Comparison of ENCODE assay signal across 10 cellular contexts in the genomic region with DNA sequence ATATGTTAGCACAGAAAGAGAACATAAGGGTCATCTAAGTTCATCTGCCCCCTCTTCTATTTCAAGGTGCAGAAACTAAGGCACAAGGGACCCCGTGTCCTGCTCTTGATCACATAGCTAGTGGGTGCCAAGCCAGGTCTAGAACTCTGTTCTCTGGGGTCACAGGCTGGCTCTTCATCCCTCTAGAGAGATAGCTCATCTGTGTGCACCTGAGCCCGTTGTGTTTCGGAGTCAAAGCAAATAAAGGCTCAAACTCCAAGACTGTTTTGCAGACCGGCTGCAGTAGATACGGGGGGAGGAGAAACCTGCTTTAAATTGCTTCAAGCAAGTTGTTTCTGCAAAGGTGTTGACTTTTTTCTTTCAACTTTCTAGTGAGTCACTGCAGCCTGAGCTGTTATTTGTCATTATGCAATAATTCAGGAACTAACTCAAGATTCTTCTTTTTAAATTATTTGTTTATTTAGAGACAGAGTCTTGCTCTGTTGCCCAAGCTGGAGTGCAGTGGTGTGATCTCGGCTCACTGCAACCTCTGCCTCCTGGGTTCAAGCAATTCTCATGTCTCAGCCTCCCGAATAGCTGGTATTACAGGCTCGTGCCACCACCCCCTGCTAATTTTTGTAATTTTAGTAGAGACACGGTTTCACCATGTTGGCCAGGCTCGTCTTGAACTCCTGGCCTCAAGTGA. TPM values are rescaled to one million over a fixed set of nuclear protein-coding genes. Genes with fewer than 3 reads are reported as not detected.
DNase-seq lines count a peak whose midpoint lies in the region; ATAC-seq, FAIRE-seq and TF ChIP-seq lines count a peak whose summit lies in the region.
"Had no signal": no experiment of that assay in that cellular context is flagged by ENCODE, and none has a peak within 500 bp of the region (broad histone marks: within the 10 kb centered on the region; RNA-seq: fewer than 3 reads in every experiment).

No MANE protein-coding gene starts in this region.

- H3K27me3 ChIP-seq in IMR-90 (ENCODE audit: control insufficient read depth, insufficient read depth, low read length) (no peaks in the 10 kb centered on the region), bronchial epithelial cell (ENCODE audit: control insufficient read depth, insufficient read depth, low read length) (no peaks in the 10 kb centered on the region), mesendoderm (ENCODE audit: insufficient read depth, low read length, poor library complexity) (no peaks in the 10 kb centered on the region), neural progenitor cell (peaks cover 7% of the 10 kb centered on the region)
- H3K27me3 ChIP-seq: SJSA1 had no signal

- no peak overlapping the region for H2BK20ac ChIP-seq in IMR-90 (ENCODE audit: low read depth, low read length)

- no peaks in the 10 kb centered on the region for H3K79me2 ChIP-seq in mesendoderm (ENCODE audit: control insufficient read depth, insufficient read depth, low read length)
- no peaks in the 10 kb centered on the region for H3K79me2 ChIP-seq in neural progenitor cell (ENCODE audit: low read depth)

- no peak overlapping the region for H3K9ac ChIP-seq in IMR-90 (ENCODE audit: low read depth, low read length)
- no peak overlapping the region for H3K9ac ChIP-seq in mesendoderm (ENCODE audit: low read length)
- H3K9ac ChIP-seq in neural progenitor cell, result no peak overlapping the region

- H2BK5ac ChIP-seq in IMR-90 (ENCODE audit: low read depth, low read length, poor library complexity, severe bottlenecking), result no peak overlapping the region
- no peak overlapping the region for H2BK5ac ChIP-seq in mesendoderm (ENCODE audit: low read length)

- no peaks in the 10 kb centered on the region for H3K27me3 Mint-ChIP-seq in neural progenitor cell (ENCODE audit: insufficient read depth, low read depth)

- no peaks in the 10 kb centered on the region for H3K36me3 Mint-ChIP-seq in neural progenitor cell

- TF ChIP-seq CTCF in A549 (IDR thresholded peaks at IDR 0.05) (no peak), IMR-90 (conservative IDR thresholded peaks at IDR 0.05; ENCODE audit: low read depth, low read length) (no peak), bronchial epithelial cell (IDR thresholded peaks at IDR 0.05; ENCODE audit: insufficient read depth, low read length, severe bottlenecking) (no peak), neural progenitor cell (IDR thresholded peaks at IDR 0.05) (no peak)

- POLR2A ChIA-PET in A549 (lab: Yijun Ruan, JAX) (interaction anchor here (0.7 to 1.3 kb wide), 5 partner anchors 15 to 182 kb away, joined by 3 to 6 read pairs (median 4); a partner anchor contains a TSS), IMR-90 (lab: Charles Lee; ENCODE audit: unreplicated experiment) (no interaction called here)

- dilution Hi-C loops in IMR-90 (cut with HindIII; ENCODE audit: low sequenced_read_pairs, unreplicated experiment), result no loop called here

- H3K9me3 ChIP-seq in A549 (no peaks in the 10 kb centered on the region), IMR-90 (ENCODE audit: control insufficient read depth, insufficient read depth, low read length) (no peaks in the 10 kb centered on the region), neural progenitor cell (ENCODE audit: low read depth) (no peaks in the 10 kb centered on the region)
- H3K9me3 ChIP-seq: SJSA1 had no signal

- H3K23ac ChIP-seq in IMR-90 (ENCODE audit: low read depth, low read length) (no peak overlapping the region), mesendoderm (ENCODE audit: low read length) (no peak overlapping the region)

- H4K91ac ChIP-seq in IMR-90 (ENCODE audit: insufficient read depth, low read depth, low read length), result no peak overlapping the region

- in situ Hi-C loops in IMR-90 (cut with MboI; ENCODE audit: low sequenced_read_pairs), result no loop called here

- no peak overlapping the region for H2AK9ac ChIP-seq in IMR-90 (replicated peaks; ENCODE audit: low read depth, low read length, poor library complexity)

- no peak overlapping the region for H3K27ac Mint-ChIP-seq in neural progenitor cell

- CTCF ChIA-PET in A549 (lab: Yijun Ruan, JAX) (interaction anchor here (0.5 to 7.5 kb wide), 4 partner anchors 35 to 73 kb away, joined by 3 to 42 read pairs (median 6); a partner anchor contains a TSS), IMR-90 (lab: Yijun Ruan, JAX) (interaction anchor here (0.8 kb wide), 1 partner anchor 182 kb away, joined by 3 read pairs; a partner anchor contains a TSS)

- intact Hi-C loops in IMR-90 (cut with micrococcal nuclease), result loop anchor here (2.0 kb wide), 1 partner anchor 34 kb away; no protein-coding TSS in a partner anchor

- TF ChIP-seq POLR2A in A549 (IDR thresholded peaks at IDR 0.05; ENCODE audit: low read length) (no peak), IMR-90 (IDR thresholded peaks at IDR 0.05; ENCODE audit: low read depth, low read length) (no peak)

- H4K20me1 ChIP-seq in IMR-90 (ENCODE audit: insufficient read depth, low read length) (no peaks in the 10 kb centered on the region; the same call in 1 of the 2 replicates), neural progenitor cell (ENCODE audit: low read depth) (no peaks in the 10 kb centered on the region)

- H2BK15ac ChIP-seq in IMR-90 (ENCODE audit: low read depth, low read length) (no peak overlapping the region), mesendoderm (replicated peaks; ENCODE audit: low read depth) (no peak overlapping the region)

- H3K9me3 Mint-ChIP-seq in neural progenitor cell, result no peaks in the 10 kb centered on the region

- H2AFZ ChIP-seq in IMR-90 (replicated peaks; ENCODE audit: low read length, poor library complexity) (no peak overlapping the region), neural progenitor cell (replicated peaks) (no peak overlapping the region)

- H2BK120ac ChIP-seq in IMR-90 (ENCODE audit: low read depth, low read length) (no peak overlapping the region), mesendoderm (ENCODE audit: low read depth, low read length) (no peak overlapping the region)

- peak overlapping the region; percentile 86 for H3K4me2 ChIP-seq in A549
- H3K4me2 ChIP-seq in IMR-90 (ENCODE audit: low read depth, low read length), result 0 out of 2 replicates have a peak overlapping the region, but pooled peaks have one; percentile 41
- no peak overlapping the region for H3K4me2 ChIP-seq in mesendoderm (ENCODE audit: low read length)
- H3K4me2 ChIP-seq in neural progenitor cell, result no peak overlapping the region

- H3K4me1 ChIP-seq in A549 (peaks cover 72% of the 10 kb centered on the region), IMR-90 (ENCODE audit: control insufficient read depth, insufficient read depth, low read length) (peaks cover 9% of the 10 kb centered on the region), mesendoderm (ENCODE audit: control insufficient read depth, low read depth, low read length) (peaks cover 5% of the 10 kb centered on the region), neural progenitor cell (peaks cover 4% of the 10 kb centered on the region)

- H3K36me3 ChIP-seq in IMR-90 (ENCODE audit: control insufficient read depth, insufficient read depth, low read length), result no peaks in the 10 kb centered on the region
- H3K36me3 ChIP-seq in bronchial epithelial cell (ENCODE audit: control insufficient read depth, insufficient read depth, low read length), result peaks cover 1% of the 10 kb centered on the region
- no peaks in the 10 kb centered on the region for H3K36me3 ChIP-seq in mesendoderm (ENCODE audit: control insufficient read depth, insufficient read depth, low read length)
- no peaks in the 10 kb centered on the region for H3K36me3 ChIP-seq in neural progenitor cell
- H3K36me3 ChIP-seq: SJSA1 had no signal

- no peak overlapping the region for H3K56ac ChIP-seq in IMR-90 (ENCODE audit: extremely low read depth, insufficient read depth, low read length)
- no peak overlapping the region for H3K56ac ChIP-seq in mesendoderm (ENCODE audit: low read length)

- H3F3A ChIP-seq in neural progenitor cell (ENCODE audit: low read depth), result no peaks in the 10 kb centered on the region

- TF ChIP-seq RAD21 in A549 (conservative IDR thresholded peaks at IDR 0.05 in 1 of 2, IDR thresholded peaks at IDR 0.05 in 1 of 2) (peak in 1 of 2 experiments; percentile 34; a peak in 1 of 5 replicates), IMR-90 (IDR thresholded peaks at IDR 0.05; ENCODE audit: low read length) (no peak)

- H4K5ac ChIP-seq in IMR-90 (ENCODE audit: low read depth, low read length), result no peak overlapping the region
- no peak overlapping the region for H4K5ac ChIP-seq in mesendoderm (ENCODE audit: low read length)

- H3K4ac ChIP-seq in IMR-90 (ENCODE audit: low read depth, low read length), result no peak overlapping the region
- peak overlapping the region; percentile 2 for H3K4ac ChIP-seq in mesendoderm (ENCODE audit: low read depth, low read length)

- WGBS in A549 (ENCODE audit: missing lambda C conversion rate), result 7% methylated on average over 10 of the region's 10 CpGs
- 100% methylated on average over 1 of the region's 10 CpGs; no CpG with 5 or more reads in 1 of the 2 experiments for WGBS in IMR-90 (ENCODE audit: extremely low coverage in 2 of 2, insufficient read length in 1 of 2), 2 experiments
- no CpG with 5 or more reads among the region's 10 CpGs for WGBS in mesendoderm (ENCODE audit: extremely low coverage, insufficient coverage, low lambda C conversion rate)

- H3K27ac ChIP-seq in A549 (peak overlapping the region; percentile 75 to 84), IMR-90 (ENCODE audit: insufficient read depth, low read length) (no peak overlapping the region), mesendoderm (ENCODE audit: low read depth, low read length) (no peak overlapping the region), neural progenitor cell (no peak overlapping the region)
- H3K27ac ChIP-seq: SJSA1 had no signal

- FAIRE-seq in A549 (lab: Jason Lieb, UNC), result no peak
- no peak for FAIRE-seq in bronchial epithelial cell (lab: Jason Lieb, UNC)

- no TSS peak for BruUV-seq in IMR-90 (replicated peaks; lab: Mats Ljungman, UMichigan)

- peaks cover 8% of the 10 kb centered on the region; the same call in 1 of the 2 replicates for H3K9me1 ChIP-seq in IMR-90 (ENCODE audit: insufficient read depth, low read length)

- H3K79me1 ChIP-seq in IMR-90 (ENCODE audit: low read depth in 1 of 2, low read length in 2 of 2), result peaks cover 5 to 20% of the 10 kb centered on the region in 2 experiments; a peak in 3 of 4 replicates
- H3K79me1 ChIP-seq in mesendoderm (ENCODE audit: low read length), result no peaks in the 10 kb centered on the region

- H3K4me3 ChIP-seq in A549, result peak overlapping the region; percentile 16; the same call in 2 of the 3 replicates
- no peak overlapping the region for H3K4me3 ChIP-seq in IMR-90 (ENCODE audit: insufficient read depth, low read depth, low read length)
- H3K4me3 ChIP-seq in bronchial epithelial cell (ENCODE audit: low read depth, low read length), result no peak overlapping the region
- no peak overlapping the region for H3K4me3 ChIP-seq in mesendoderm (ENCODE audit: low read length)
- H3K4me3 ChIP-seq in neural progenitor cell, result no peak overlapping the region
- H3K4me3 ChIP-seq: SJSA1 had no signal

- DNase-seq in A549 (ENCODE audit: low read depth in 1 of 2, low spot score in 1 of 2) (peak; percentile 53 to 80), IMR-90 (peak; percentile 43), bronchial epithelial cell (ENCODE audit: low read depth) (peak; percentile 97), mesendoderm (no peak), germinal center (ENCODE audit: low spot score) (no peak), neural progenitor cell (ENCODE audit: low spot score) (no peak), hippocampal formation (lab: John Stamatoyannopoulos, UW) (no peak)
- DNase-seq: MM.1S had no signal

- no peak overlapping the region for H3K14ac ChIP-seq in IMR-90 (replicated peaks; ENCODE audit: low read depth, low read length)

- no peak overlapping the region for H4K8ac ChIP-seq in IMR-90 (ENCODE audit: low read depth in 2 of 2, low read length in 2 of 2)
- H4K8ac ChIP-seq in mesendoderm (ENCODE audit: low read depth, low read length), result no peak overlapping the region

- H3K4me1 Mint-ChIP-seq in neural progenitor cell, result peaks cover 27% of the 10 kb centered on the region

- H3K18ac ChIP-seq in IMR-90 (ENCODE audit: low read depth, low read length), result no peak overlapping the region
- no peak overlapping the region for H3K18ac ChIP-seq in mesendoderm (ENCODE audit: low read length)

- no peak overlapping the region for H2AK5ac ChIP-seq in IMR-90 (ENCODE audit: low read depth, low read length)
- no peak overlapping the region for H2AK5ac ChIP-seq in mesendoderm (ENCODE audit: low read length)

- H3K4me3 Mint-ChIP-seq in neural progenitor cell, result no peak overlapping the region

- TF ChIP-seq EP300 in A549 (IDR thresholded peaks at IDR 0.05), result peak in 1 of 2 experiments; percentile 66; a peak in 1 of 5 replicates

- ATAC-seq in A549 (peak; percentile 68 to 71), IMR-90 (ENCODE audit: low read depth) (peak; percentile 66), HG03571 (IDR thresholded peaks at IDR 0.05; ENCODE audit: unreplicated experiment) (no peak)

RNA-seq across cellular contexts. Expression of a gene that starts 6.5 kb away (rescaled TPM):
- 71.3 and 85.4 TPM in 2 replicates for polyA plus RNA-seq in A549 (2011; rRNA removed)
- polyA plus RNA-seq in A549 (2012; cell fraction: cytosol; rRNA removed), result 50.1 and 63.7 TPM in 2 replicates
- 23.7 and 31.3 TPM in 2 replicates for polyA plus RNA-seq in A549 (2012; cell fraction: nucleus; rRNA removed)
- 65.2 to 76.5 TPM (median 68.5 TPM) in 3 replicates for polyA plus RNA-seq in A549 (2017; fragmentation: RNase III; extraction: RNeasy Plus Mini Kit Qiagen cat#74134 plus additional on column Dnase treatment)
- 29.5 and 36.9 TPM in 2 replicates for polyA minus RNA-seq in A549 (2011; rRNA and poly(A)+ RNA removed)
- total RNA-seq in IMR-90 (2012; rRNA removed), result 32.3 and 35.8 TPM in 2 replicates
- 47.1 and 50.8 TPM in 2 replicates for polyA plus RNA-seq in IMR-90 (2012; rRNA removed)
- polyA plus RNA-seq in IMR-90 (2012; cell fraction: cytosol; rRNA removed), result 32.2 and 46.4 TPM in 2 replicates
- 8.3 and 20.3 TPM in 2 replicates for polyA plus RNA-seq in IMR-90 (2012; cell fraction: nucleus; rRNA removed; ENCODE audit: low replicate concordance)
- total RNA-seq in bronchial epithelial cell, result 29.7 and 39.4 TPM in 2 replicates
- polyA plus RNA-seq in mesendoderm (2013, experiment 1 of 2), result 19.1 TPM
- polyA plus RNA-seq in mesendoderm (2013, experiment 2 of 2), result 17.7 TPM
- total RNA-seq in neural progenitor cell (ENCODE audit: low replicate concordance), result 24.6 and 27.9 TPM in 2 replicates

RNA-seq across cellular contexts. Expression of a gene that starts 35.6 kb away (rescaled TPM):
- polyA plus RNA-seq in A549 (2011; rRNA removed) (57.5 and 84.0 TPM in 2 replicates), A549 (2017; fragmentation: RNase III; extraction: RNeasy Plus Mini Kit Qiagen cat#74134 plus additional on column Dnase treatment) (91.3 to 94.6 TPM (median 91.4 TPM) in 3 replicates), IMR-90 (2012; rRNA removed) (24.2 and 34.2 TPM in 2 replicates)
- polyA plus RNA-seq in A549 (2012; cell fraction: cytosol; rRNA removed), result 22.8 and 32.3 TPM in 2 replicates
- 12.7 and 39.8 TPM in 2 replicates for polyA plus RNA-seq in A549 (2012; cell fraction: nucleus; rRNA removed)
- polyA minus RNA-seq in A549 (2011; rRNA and poly(A)+ RNA removed), result 59.7 and 63.3 TPM in 2 replicates
- total RNA-seq in IMR-90 (2012; rRNA removed) (59.5 and 66.4 TPM in 2 replicates), bronchial epithelial cell (41.6 and 50.0 TPM in 2 replicates), neural progenitor cell (ENCODE audit: low replicate concordance) (171 and 192 TPM in 2 replicates)
- polyA plus RNA-seq in IMR-90 (2012; cell fraction: cytosol; rRNA removed), result 8.0 and 13.1 TPM in 2 replicates
- 10.3 and 43.3 TPM in 2 replicates for polyA plus RNA-seq in IMR-90 (2012; cell fraction: nucleus; rRNA removed; ENCODE audit: low replicate concordance)
- 129 TPM for polyA plus RNA-seq in mesendoderm (2013, experiment 1 of 2)
- polyA plus RNA-seq in mesendoderm (2013, experiment 2 of 2), result 132 TPM

Comparison
In these comparisons a context has a peak if more than half of its experiments do, and no peak if none do; other contexts are left out.
1. DNase-seq: peak in A549 (2 of 2), IMR-90 (single experiment) and bronchial epithelial cell (single experiment); none in mesendoderm (single experiment), germinal center (single experiment), neural progenitor cell (single experiment) and hippocampal formation (0 of 2).
2. H3K27ac ChIP-seq: peak in A549 (2 of 2); none in IMR-90 (single experiment), mesendoderm (single experiment) and neural progenitor cell (single experiment).
3. H3K4me2 ChIP-seq: peak in A549 (single experiment) and IMR-90 (single experiment); none in mesendoderm (single experiment) and neural progenitor cell (single experiment).